Comparison of ENCODE assay signal across 11 cellular contexts in the genomic region with DNA sequence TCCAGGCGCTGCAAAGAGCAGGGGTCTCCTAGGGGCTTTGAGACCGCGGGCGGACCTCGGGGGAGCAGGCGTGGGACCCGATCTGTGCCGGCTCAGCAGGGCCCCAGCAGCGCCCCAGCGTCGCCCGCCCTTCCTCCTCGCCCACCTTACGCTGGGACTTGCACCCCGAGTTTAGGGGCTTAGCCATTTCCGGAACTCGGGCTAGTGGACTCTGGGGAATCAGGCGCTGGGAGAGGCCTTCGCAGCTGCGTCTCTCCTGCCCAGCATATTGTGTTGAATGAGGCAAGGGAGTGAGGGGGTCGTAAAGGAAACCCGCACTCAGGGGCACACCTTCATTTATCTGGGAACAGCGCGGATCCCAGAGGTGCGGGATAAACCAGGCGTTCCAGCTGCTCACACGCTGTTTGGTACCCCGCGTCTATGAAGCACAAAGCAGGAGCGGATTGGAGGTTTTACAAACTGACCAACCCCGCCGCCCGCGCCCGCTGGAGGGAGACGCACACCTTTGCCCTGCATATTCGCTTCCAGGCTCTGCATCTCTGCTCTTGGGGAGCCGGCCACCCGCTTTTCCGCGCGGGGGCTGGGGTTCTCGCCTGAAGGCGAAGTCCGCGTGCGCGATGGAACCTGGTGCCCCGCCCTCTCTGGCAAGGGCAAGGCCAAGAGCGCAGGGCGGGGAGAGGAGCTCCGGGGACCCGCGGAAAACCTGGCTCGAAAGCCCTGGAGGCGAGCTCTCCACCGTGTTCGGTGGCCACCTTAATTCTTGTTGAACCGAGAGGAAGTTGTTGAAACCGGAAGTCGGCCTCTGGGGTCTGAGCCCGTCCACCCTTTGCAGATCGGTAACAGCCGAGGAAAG. TPM values are rescaled to one million over a fixed set of nuclear protein-coding genes. Genes with fewer than 3 reads are reported as not detected.
A peak's percentile ranks its signal among the peaks of the same experiment; 100 is the strongest.
DNase-seq lines count a peak whose midpoint lies in the region; ATAC-seq, FAIRE-seq and TF ChIP-seq lines count a peak whose summit lies in the region.
"Had no signal": no experiment of that assay in that cellular context is flagged by ENCODE, and none has a peak within 500 bp of the region (broad histone marks: within the 10 kb centered on the region; RNA-seq: fewer than 3 reads in every experiment).

No MANE protein-coding gene starts in this region.

- FAIRE-seq in GM12891 (lab: Jason Lieb, UNC), result no peak
- FAIRE-seq: G401.6 had no signal

- no peak overlapping the region for H3K27ac ChIP-seq in tibial artery

- peaks cover 0 to 23% (median 14%) of the 10 kb centered on the region in 4 donors for H3K4me1 ChIP-seq in tibial artery

- no peak for ATAC-seq in activated T-helper 17 cell treated with anti-CD3 and anti-CD28 coated beads, Interleukin-2, amount 50 U/mL, for 72 hours (replicated peaks)
- peak; percentile 72 for ATAC-seq in left lobe of liver
- ATAC-seq: esophagus mucosa had no signal

- peak; percentile 37 for DNase-seq in activated T-cell treated with anti-CD3 and anti-CD28 coated beads, Interleukin-2, amount 50 U/mL, for 24 hours
- DNase-seq in activated T-cell treated with anti-CD3 and anti-CD28 coated beads, Interleukin-2, amount 50 U/mL, for 48 hours, result no peak
- DNase-seq in left lobe of liver (ENCODE audit: low spot score), result peak; percentile 43
- DNase-seq in tibial artery, result peak in 1 of 2 donors; percentile 51
- DNase-seq in GM12891 (ENCODE audit: insufficient read length, low spot score), result no peak
- DNase-seq in effector CD4-positive, alpha-beta T cell, result no peak
- no peak for DNase-seq in dermis blood vessel endothelial cell
- DNase-seq: substantia nigra had no signal

- peaks cover 0 to 98% of the 10 kb centered on the region in 2 donors for H3K27me3 ChIP-seq in tibial artery

- intact Hi-C loops in tibial artery (cut with DNase I; ENCODE audit: low total_unique reads), result no loop called here

- no peak for TF ChIP-seq POLR2A in GM12891 (IDR thresholded peaks at IDR 0.05; ENCODE audit: low read depth, low read length)

- H3K9me3 Mint-ChIP-seq in activated T-cell treated with anti-CD3 and anti-CD28 coated beads, Interleukin-2, amount 50 U/mL, for 24 hours, result no peaks in the 10 kb centered on the region
- no peaks in the 10 kb centered on the region for H3K9me3 Mint-ChIP-seq in activated T-helper 17 cell treated with anti-CD3 and anti-CD28 coated beads, Interleukin-2, amount 50 U/mL, for 72 hours

- no peaks in the 10 kb centered on the region for H3K36me3 ChIP-seq in tibial artery

- peaks cover 26% of the 10 kb centered on the region for H3K4me1 Mint-ChIP-seq in activated T-cell treated with anti-CD3 and anti-CD28 coated beads, Interleukin-2, amount 50 U/mL, for 24 hours (ENCODE audit: low read depth)
- peaks cover 5% of the 10 kb centered on the region for H3K4me1 Mint-ChIP-seq in activated T-helper 17 cell treated with anti-CD3 and anti-CD28 coated beads, Interleukin-2, amount 50 U/mL, for 72 hours

- peak overlapping the region; percentile 61 for H3K4me3 Mint-ChIP-seq in activated T-cell treated with anti-CD3 and anti-CD28 coated beads, Interleukin-2, amount 50 U/mL, for 24 hours
- peak overlapping the region; percentile 36 for H3K4me3 Mint-ChIP-seq in activated T-helper 17 cell treated with anti-CD3 and anti-CD28 coated beads, Interleukin-2, amount 50 U/mL, for 72 hours

- H3K4me3 ChIP-seq in tibial artery, result peak overlapping the region; percentile 21 to 44

- no peak for TF ChIP-seq CTCF in tibial artery (IDR thresholded peaks at IDR 0.05)

- H3K9me3 ChIP-seq in tibial artery, result no peaks in the 10 kb centered on the region

- H3K27ac Mint-ChIP-seq in activated T-cell treated with anti-CD3 and anti-CD28 coated beads, Interleukin-2, amount 50 U/mL, for 24 hours, result no peak overlapping the region
- H3K27ac Mint-ChIP-seq in activated T-helper 17 cell treated with anti-CD3 and anti-CD28 coated beads, Interleukin-2, amount 50 U/mL, for 72 hours, result no peak overlapping the region

- peaks cover 99% of the 10 kb centered on the region for H3K27me3 Mint-ChIP-seq in activated T-cell treated with anti-CD3 and anti-CD28 coated beads, Interleukin-2, amount 50 U/mL, for 24 hours
- peaks cover 78% of the 10 kb centered on the region for H3K27me3 Mint-ChIP-seq in activated T-helper 17 cell treated with anti-CD3 and anti-CD28 coated beads, Interleukin-2, amount 50 U/mL, for 72 hours

- H3K36me3 Mint-ChIP-seq in activated T-cell treated with anti-CD3 and anti-CD28 coated beads, Interleukin-2, amount 50 U/mL, for 24 hours (ENCODE audit: low read depth), result no peaks in the 10 kb centered on the region
- no peaks in the 10 kb centered on the region for H3K36me3 Mint-ChIP-seq in activated T-helper 17 cell treated with anti-CD3 and anti-CD28 coated beads, Interleukin-2, amount 50 U/mL, for 72 hours (ENCODE audit: low read depth)

TF ChIP-seq in GM12891, 5 proteins besides CTCF, POLR2A, EP300 and RAD21:
- no peak for TF ChIP-seq PAX5 (IDR thresholded peaks at IDR 0.05; ENCODE audit: insufficient read depth, low read length, severe bottlenecking)
- no peak for TF ChIP-seq SPI1 (IDR thresholded peaks at IDR 0.05; ENCODE audit: low read depth, low read length)
- TF ChIP-seq TAF1 (IDR thresholded peaks at IDR 0.05; ENCODE audit: low read depth, low read length), result no peak
- no peak for TF ChIP-seq POU2F2 (IDR thresholded peaks at IDR 0.05; ENCODE audit: low read depth, low read length)
- TF ChIP-seq POLR2AphosphoS5 (IDR thresholded peaks at IDR 0.05; ENCODE audit: low read depth, low read length), result no peak

RNA-seq across cellular contexts. Expression of gene ALX4, which starts 6.7 kb away (rescaled TPM):
- not detected for total RNA-seq in activated T-helper 17 cell treated with anti-CD3 and anti-CD28 coated beads, Interleukin-2, amount 50 U/mL, for 72 hours
- total RNA-seq in left lobe of liver, result not detected
- polyA plus RNA-seq in GM12891 (2012; ENCODE audit: low read depth, missing spikeins), result not detected
- total RNA-seq in dermis blood vessel endothelial cell, result not detected in 2 replicates
- total RNA-seq: esophagus mucosa had no signal

Comparison
In these comparisons a context has a peak if more than half of its experiments do, and no peak if none do; other contexts are left out.
1. DNase-seq: peak in activated T-cell treated with anti-CD3 and anti-CD28 coated beads, Interleukin-2, amount 50 U/mL, for 24 hours (single experiment) and left lobe of liver (single experiment); none in activated T-cell treated with anti-CD3 and anti-CD28 coated beads, Interleukin-2, amount 50 U/mL, for 48 hours (0 of 2), GM12891 (single experiment), effector CD4-positive, alpha-beta T cell (single experiment) and dermis blood vessel endothelial cell (single experiment).